ENCODE assay signal across 30 cellular contexts in genomic region chr19:27925202-27925601, GRCh38.
A peak's percentile ranks its signal among the peaks of the same experiment; 100 is the strongest.
DNase-seq lines count a peak whose midpoint lies in the region; ATAC-seq, FAIRE-seq and TF ChIP-seq lines count a peak whose summit lies in the region.
"Had no signal": no experiment of that assay in that cellular context is flagged by ENCODE, and none has a peak within 500 bp of the region (broad histone marks: within the 10 kb centered on the region; RNA-seq: fewer than 3 reads in every experiment).

No MANE protein-coding gene starts in this region.

- no peak for TF ChIP-seq CTCF in A549 (IDR thresholded peaks at IDR 0.05)
- no peak for TF ChIP-seq CTCF in HEK293 (tag by site-specific recombination; IDR thresholded peaks at IDR 0.05)
- TF ChIP-seq CTCF in A673 (conservative IDR thresholded peaks at IDR 0.05; ENCODE audit: low read depth, low read length): no peak
- TF ChIP-seq CTCF in body of pancreas (IDR thresholded peaks at IDR 0.05): no peak

- ATAC-seq in A549 (no peak), body of pancreas (no peak)
- ATAC-seq: CD8-positive, alpha-beta T cell had no signal

- POLR2A ChIA-PET in A549 (lab: Yijun Ruan, JAX): no interaction called here
- POLR2A ChIA-PET in HEK293 (lab: Yijun Ruan, JAX): no interaction called here
- POLR2A ChIA-PET in A673 (lab: Charles Lee; ENCODE audit: low non-redundant PET): no interaction called here

- WGBS in A549 (ENCODE audit: missing lambda C conversion rate): 12% methylated on average over 2 of the region's 2 CpGs
- WGBS in body of pancreas, 2 donors: 45 to 64% methylated on average over 2 of the region's 2 CpGs

- no peak for TF ChIP-seq EP300 in A549 (IDR thresholded peaks at IDR 0.05)

- intact Hi-C loops in A673 (cut with micrococcal nuclease; ENCODE audit: unreplicated experiment): no loop called here
- intact Hi-C loops in body of pancreas (cut with DNase I): no loop called here

- H3K4me2 ChIP-seq in A549: no peak overlapping the region
- H3K4me2 ChIP-seq: BLaER1; BLaER1 treated with 17β-estradiol and CSF1 and Interleukin-3, amounts not matched to agents 10 nM and 100 nM had no signal

- H3K9me3 ChIP-seq in A549: peaks cover 6% of the 10 kb centered on the region; the same call in 1 of the 3 replicates
- peaks cover 3% of the 10 kb centered on the region for H3K9me3 ChIP-seq in HEK293 (ENCODE audit: control insufficient read depth, insufficient read depth, low read depth, low read length)
- peaks cover 24% of the 10 kb centered on the region for H3K9me3 ChIP-seq in A673 (ENCODE audit: low read depth, low read length, poor library complexity, severe bottlenecking)
- H3K9me3 ChIP-seq in body of pancreas: no peaks in the 10 kb centered on the region
- H3K9me3 ChIP-seq: BE2C; BLaER1; BLaER1 treated with 17β-estradiol and CSF1 and Interleukin-3, amounts not matched to agents 10 nM and 100 nM; Caco-2 had no signal

- no peak overlapping the region for H3K4me3 ChIP-seq in A549
- no peak overlapping the region for H3K4me3 ChIP-seq in HEK293 (ENCODE audit: low read depth, low read length)
- no peak overlapping the region for H3K4me3 ChIP-seq in A673 (ENCODE audit: low read depth, low read length, poor library complexity, severe bottlenecking)
- no peak overlapping the region for H3K4me3 ChIP-seq in body of pancreas
- H3K4me3 ChIP-seq: BLaER1; BLaER1 treated with 17β-estradiol and CSF1 and Interleukin-3, amounts not matched to agents 10 nM and 100 nM had no signal

- H3K4me1 ChIP-seq in A549 (no peaks in the 10 kb centered on the region), HEK293 (ENCODE audit: control insufficient read depth, insufficient read depth, low read length) (peaks cover 21% of the 10 kb centered on the region), A673 (ENCODE audit: insufficient read depth, low read length, poor library complexity, severe bottlenecking) (no peaks in the 10 kb centered on the region), body of pancreas (no peaks in the 10 kb centered on the region)
- H3K4me1 ChIP-seq: BE2C, BLaER1, Caco-2 had no signal

- no peak overlapping the region for H3K27ac ChIP-seq in A549
- no peak overlapping the region for H3K27ac ChIP-seq in HEK293 (ENCODE audit: extremely low read depth, low read depth, low read length)
- H3K27ac ChIP-seq in A673 (ENCODE audit: low read depth, low read length, poor library complexity, severe bottlenecking): no peak overlapping the region
- no peak overlapping the region for H3K27ac ChIP-seq in body of pancreas
- H3K27ac ChIP-seq: 22Rv1; BLaER1; BLaER1 treated with 17β-estradiol and CSF1 and Interleukin-3, amounts not matched to agents 10 nM and 100 nM; C4-2B had no signal

- TF ChIP-seq RAD21 in A549 (conservative IDR thresholded peaks at IDR 0.05 in 1 of 2, IDR thresholded peaks at IDR 0.05 in 1 of 2): no peak

- TF ChIP-seq POLR2A in A549 (IDR thresholded peaks at IDR 0.05; ENCODE audit: low read length) (no peak), body of pancreas (IDR thresholded peaks at IDR 0.05) (no peak)

- H3K27me3 ChIP-seq in A673 (replicated peaks; ENCODE audit: insufficient read depth, low read depth, low read length, poor library complexity) (no peaks in the 10 kb centered on the region), body of pancreas (no peaks in the 10 kb centered on the region)
- H3K27me3 ChIP-seq: BE2C; BLaER1; BLaER1 treated with 17β-estradiol and CSF1 and Interleukin-3, amounts not matched to agents 10 nM and 100 nM had no signal

- FAIRE-seq in A549 (lab: Jason Lieb, UNC): peak; percentile 89
- FAIRE-seq: A204.1, D721Med had no signal

- no TSS peak for BruUV-seq in A673 (replicated peaks; lab: Mats Ljungman, UMichigan)

- CTCF ChIA-PET in A549 (lab: Yijun Ruan, JAX) (no interaction called here), HEK293 (lab: Yijun Ruan, JAX) (interaction anchor here (0.6 kb wide), 1 partner anchor 22 kb away, joined by 3 read pairs; no protein-coding TSS in a partner anchor), A673 (lab: Charles Lee) (no interaction called here)

- DNase-seq in A549 (ENCODE audit: low read depth in 1 of 2, low spot score in 1 of 2) (no peak), A673 (ENCODE audit: low spot score) (no peak), body of pancreas (no peak)
- DNase-seq: 8988T; ACHN; AML-193; BE2C; C1 segment of cervical spinal cord; Caco-2; Calu3; CD4-positive, alpha-beta memory T cell; CD4-positive, alpha-beta T cell; CD4-positive, CD25-positive, alpha-beta regulatory T cell; CD8-positive, alpha-beta memory T cell; CD8-positive, alpha-beta T cell; COR-L47; DMS 273 treated with DMSO at 0.1 percent for 48 hours; DMS153; DMS53; DMS79; DMS79 treated with DMSO at 0.1 percent for 48 hours; DND-41; EL had no signal

- H3K36me3 ChIP-seq in HEK293 (ENCODE audit: control insufficient read depth in 2 of 2, insufficient read depth in 1 of 2, low read length in 2 of 2) (no peaks in the 10 kb centered on the region; a peak in 1 of 3 replicates), A673 (ENCODE audit: insufficient read depth, low read length, poor library complexity, severe bottlenecking) (no peaks in the 10 kb centered on the region), body of pancreas (replicated peaks in 1 of 2; ENCODE audit: insufficient read depth in 1 of 2, low read depth in 2 of 2) (no peaks in the 10 kb centered on the region)
- H3K36me3 ChIP-seq: BE2C; BLaER1; BLaER1 treated with 17β-estradiol and CSF1 and Interleukin-3, amounts not matched to agents 10 nM and 100 nM had no signal

TF ChIP-seq in A549, 52 proteins besides CTCF, POLR2A, EP300 and RAD21 (continues in another document):
- no peak for TF ChIP-seq CHD2 (IDR thresholded peaks at IDR 0.05; ENCODE audit: low read length, partially characterized antibody)
- TF ChIP-seq HMGXB4 (CRISPR knock-in tag; IDR thresholded peaks at IDR 0.05; ENCODE audit: borderline replicate concordance): no peak
- TF ChIP-seq ELK1 (IDR thresholded peaks at IDR 0.05; ENCODE audit: low read depth, low read length): no peak
- no peak for TF ChIP-seq E2F6 (IDR thresholded peaks at IDR 0.05; ENCODE audit: borderline replicate concordance, low read depth)

TF ChIP-seq in HEK293, 187 proteins besides CTCF, POLR2A, EP300 and RAD21:
- TF ChIP-seq EGR2 (tag by site-specific recombination; IDR thresholded peaks at IDR 0.05; ENCODE audit: low read depth) (peak; percentile 94), ZFHX2 (tag by site-specific recombination; conservative IDR thresholded peaks at IDR 0.05) (peak; percentile 78), HOXA7 (CRISPR knock-in tag; IDR thresholded peaks at IDR 0.05; ENCODE audit: borderline replicate concordance) (no peak)
